In the genomic region with DNA sequence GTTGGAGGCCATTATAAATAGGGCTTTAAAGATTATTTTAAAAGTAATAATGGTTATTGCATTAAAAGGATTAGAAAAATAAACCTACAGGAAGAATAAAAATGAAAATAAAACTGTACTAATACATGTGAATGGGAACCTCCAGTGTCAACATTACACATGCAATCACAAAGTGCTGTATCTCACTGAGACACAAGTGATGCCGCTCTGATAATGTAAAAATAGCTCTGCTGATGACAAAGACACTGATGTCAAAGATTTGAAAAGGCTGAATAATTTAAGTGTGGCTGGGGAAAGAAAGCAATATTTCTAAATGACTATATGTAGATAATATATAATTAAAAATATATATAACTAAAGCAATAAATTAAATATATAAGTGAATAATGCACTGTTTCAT, we compare ENCODE assay signal across 16 cellular contexts.
"Had no signal": no experiment of that assay in that cellular context is flagged by ENCODE, and none has a peak within 500 bp of the region (broad histone marks: within the 10 kb centered on the region; RNA-seq: fewer than 3 reads in every experiment).

No MANE protein-coding gene starts in this region.

- H3K27ac ChIP-seq: prostate gland, right atrium auricular region, thoracic aorta, tibial nerve, upper lobe of left lung had no signal

- H3K27me3 ChIP-seq: right atrium auricular region, tibial nerve, upper lobe of left lung had no signal

- H3K36me3 ChIP-seq: prostate gland, right atrium auricular region, thoracic aorta, tibial nerve, upper lobe of left lung had no signal

- H3K4me1 ChIP-seq: prostate gland, right atrium auricular region, upper lobe of left lung had no signal

- H3K9me3 ChIP-seq: prostate gland, thoracic aorta, tibial nerve, upper lobe of left lung had no signal

- H3K4me3 ChIP-seq: lung, prostate gland, right atrium auricular region, thoracic aorta, tibial nerve, upper lobe of left lung had no signal

- DNase-seq: cortex of kidney; effector memory CD8-positive, alpha-beta T cell; kidney; naive B cell; nucleus accumbens; stimulated activated CD4-positive, alpha-beta T cell treated with anti-CD3 and anti-CD28 coated beads, Interleukin-15, amount 100 ng/mL, for 24 hours; stimulated activated CD4-positive, alpha-beta T cell treated with anti-CD3 and anti-CD28 coated beads, Interleukin-2, amount 100 ng/mL, for 48 hours; stimulated activated naive B cell treated with anti-CD40 and anti-IgM and Interleukin-4, amounts not matched to agents 10 μg/mL and 1 μg/mL and 100 μg/mL, for 72 hours; upper lobe of left lung had no signal

- ATAC-seq: effector memory CD8-positive, alpha-beta T cell; left lobe of liver; sciatic nerve; stimulated activated naive B cell treated with anti-CD40 and anti-IgM and Interleukin-4, amounts not matched to agents 10 μg/mL and 1 μg/mL and 100 μg/mL, for 72 hours had no signal
